ENCODE assay signal across 21 cellular contexts in the genomic region with DNA sequence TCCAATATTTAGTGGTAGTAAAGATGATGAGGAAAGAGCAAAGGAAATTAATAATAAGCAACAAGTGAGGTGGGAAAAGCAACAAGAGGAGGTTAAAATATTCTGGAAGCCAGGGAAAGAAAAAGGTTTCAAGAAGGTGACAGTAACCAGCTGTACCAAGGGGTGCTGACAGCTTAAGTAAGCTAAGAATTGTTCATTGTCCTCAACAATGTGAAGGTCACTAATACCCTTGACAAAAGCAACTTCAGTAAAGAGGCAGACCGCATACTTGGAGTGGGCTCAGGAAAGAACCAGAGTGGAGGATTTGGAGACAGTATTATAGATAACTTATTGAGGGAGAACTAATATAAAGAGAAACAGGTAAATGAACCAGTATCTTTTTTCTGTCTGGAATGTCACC.
"Had no signal": no experiment of that assay in that cellular context is flagged by ENCODE, and none has a peak within 500 bp of the region (broad histone marks: within the 10 kb centered on the region; RNA-seq: fewer than 3 reads in every experiment).

No MANE protein-coding gene starts in this region.

- H3K9me3 ChIP-seq: MG63, SJCRH30 had no signal

- DNase-seq: IMR-90, Karpas-422, KG1, MG63, NCI-H1092, NCI-H1105 treated with DMSO at 0.1 percent for 48 hours, NCI-H1417 treated with DMSO at 0.1 percent for 48 hours, NCI-H146, NCI-H1694 treated with DMSO at 0.1 percent for 48 hours, NCI-H1930, NCI-H2081, NCI-H2107, NCI-H2227 treated with DMSO at 0.1 percent for 48 hours, NCI-H524 treated with DMSO at 0.1 percent for 48 hours, NCI-H69, NCI-H774, RPMI8226, SHP77 treated with DMSO at 0.1 percent for 48 hours, SJCRH30 had no signal

- H3K4me1 ChIP-seq: SJCRH30 had no signal

- H3K27me3 ChIP-seq: MG63, SJCRH30 had no signal

- H3K4me3 ChIP-seq: MG63, SJCRH30 had no signal

- H3K36me3 ChIP-seq: MG63, SJCRH30 had no signal

- H3K27ac ChIP-seq: SJCRH30 had no signal

- ATAC-seq: HepG2, SK-N-SH treated with all-trans-retinoic acid at 6 μM for 48 hours had no signal
